35 cellular contexts compared by ENCODE assay signal in genomic region chr4:188915175-188915574, GRCh38.
"Had no signal": no experiment of that assay in that cellular context is flagged by ENCODE, and none has a peak within 500 bp of the region (broad histone marks: within the 10 kb centered on the region; RNA-seq: fewer than 3 reads in every experiment).

No MANE protein-coding gene starts in this region.

- H3K27me3 ChIP-seq: MG63 had no signal

- H3K36me3 ChIP-seq: MG63 had no signal

- DNase-seq: Karpas-422, Kasumi-1, MG63, MM.1S, MV-4-11, NCI-H1048, NCI-H1092 treated with DMSO at 0.1 percent for 48 hours, NCI-H1105, NCI-H1105 treated with DMSO at 0.1 percent for 48 hours, NCI-H1417, NCI-H1417 treated with DMSO at 0.1 percent for 48 hours, NCI-H1436, NCI-H1436 treated with DMSO at 0.1 percent for 48 hours, NCI-H146, NCI-H1694, NCI-H1694 treated with DMSO at 0.1 percent for 48 hours, NCI-H187, NCI-H187 treated with DMSO at 0.1 percent for 48 hours, NCI-H1930, NCI-H2029, NCI-H2029 treated with DMSO at 0.1 percent for 48 hours, NCI-H2081 treated with DMSO at 0.1 percent for 48 hours, NCI-H2107, NCI-H2171, NCI-H2171 treated with DMSO at 0.1 percent for 48 hours, NCI-H2227 treated with DMSO at 0.1 percent for 48 hours, NCI-H226, NCI-H345, NCI-H446, NCI-H446 treated with DMSO at 0.1 percent for 48 hours, NCI-H510A, NCI-H510A treated with DMSO at 0.1 percent for 48 hours, NCI-H524, NCI-H524 treated with DMSO at 0.1 percent for 48 hours, NCI-H526 had no signal

- H3K4me3 ChIP-seq: MG63 had no signal
